Comparison of ENCODE assay signal across 8 cellular contexts in the genomic region with DNA sequence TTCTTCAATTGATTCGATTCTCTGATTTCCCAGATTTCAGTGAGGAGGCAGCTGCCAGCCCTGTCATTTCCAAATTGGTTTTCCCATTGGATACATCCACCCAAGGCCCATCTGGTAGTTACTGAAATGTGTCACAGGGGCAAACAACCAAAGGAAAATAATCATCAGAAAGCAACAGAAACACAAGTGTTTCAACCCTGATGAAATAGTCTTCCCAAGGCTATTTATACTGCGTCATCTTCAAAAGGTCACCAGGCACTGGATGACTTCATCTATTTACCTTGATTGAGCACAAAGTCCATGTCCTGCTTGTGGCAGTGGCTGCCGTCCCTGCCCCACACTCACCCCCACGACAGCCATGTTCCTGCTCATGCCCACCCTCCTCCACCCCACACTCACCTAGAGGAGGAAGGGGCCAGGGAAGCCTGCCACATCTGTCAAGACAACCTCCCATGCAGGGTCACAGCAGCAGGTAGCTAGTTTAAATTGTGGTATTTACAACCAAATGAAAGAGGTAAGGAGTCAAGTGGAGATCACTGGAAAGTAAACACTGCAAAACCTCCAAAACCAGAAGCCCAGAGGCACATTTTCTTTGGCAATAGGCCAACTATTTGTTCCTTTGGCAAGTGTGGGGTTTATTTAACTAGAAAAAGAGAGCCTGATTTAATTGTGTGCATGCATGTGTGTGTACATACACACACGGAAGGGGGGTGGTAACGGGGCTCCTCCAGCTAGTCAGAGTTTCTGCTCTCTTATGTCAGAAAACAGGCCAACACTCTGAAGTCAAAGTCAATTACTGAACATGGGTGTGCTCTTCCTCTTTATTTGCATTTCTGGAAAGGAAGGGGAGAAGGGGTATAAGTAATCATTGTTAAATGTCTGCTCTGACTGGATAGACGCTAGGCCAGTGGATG. TPM values are rescaled to one million over a fixed set of nuclear protein-coding genes. Genes with fewer than 3 reads are reported as not detected.
DNase-seq lines count a peak whose midpoint lies in the region; ATAC-seq and TF ChIP-seq lines count a peak whose summit lies in the region.

No MANE protein-coding gene starts in this region.

- TF ChIP-seq CTCF in choroid plexus epithelial cell (conservative IDR thresholded peaks at IDR 0.05; ENCODE audit: low read depth, low read length) = no peak

- peak; percentile 91 for ATAC-seq in sciatic nerve
- ATAC-seq in HG03025 (IDR thresholded peaks at IDR 0.05; ENCODE audit: low FRiP score, unreplicated experiment) = no peak
- no peak for ATAC-seq in HG03135 (IDR thresholded peaks at IDR 0.05; ENCODE audit: unreplicated experiment)
- ATAC-seq in GM18498 (IDR thresholded peaks at IDR 0.05; ENCODE audit: unreplicated experiment) = no peak

- intact Hi-C loops in sciatic nerve (cut with DNase I) = no loop called here

- DNase-seq in HuH-7.5 (ENCODE audit: low spot score) (peak; percentile 57), NCI-H345 (lab: John Stamatoyannopoulos, UW) (peak; percentile 96), choroid plexus epithelial cell (ENCODE audit: low read depth) (peak; percentile 93), sciatic nerve (ENCODE audit: low spot score) (peak; percentile 55), activated gamma-delta T cell (lab: John Stamatoyannopoulos, UW) (no peak)

- H3K4me3 ChIP-seq in choroid plexus epithelial cell (ENCODE audit: low read depth, low read length) = no peak overlapping the region

RNA-seq across cellular contexts. Expression of a gene that starts 49.5 kb away (rescaled TPM):
- 65.3 TPM for total RNA-seq in sciatic nerve
